19 cellular contexts compared by ENCODE assay signal in the genomic region with DNA sequence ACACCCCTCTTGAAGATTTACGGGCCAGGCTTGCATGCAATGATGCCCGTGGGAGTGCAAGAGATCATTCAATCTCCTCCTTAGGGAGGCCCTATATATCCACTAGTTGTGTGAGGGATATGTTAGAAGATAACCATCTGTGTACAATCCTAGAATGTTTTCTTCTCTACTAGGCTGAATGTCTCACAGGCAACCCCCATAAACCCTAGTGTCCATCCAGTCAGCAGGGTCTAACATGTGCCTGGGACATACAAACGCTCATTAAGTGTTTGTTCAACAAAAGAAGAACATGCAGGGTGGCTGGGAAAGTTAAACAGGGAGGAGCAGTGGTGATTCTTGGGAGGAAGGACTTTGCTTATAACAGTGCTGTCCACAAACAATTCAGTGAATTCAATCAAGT.
"Had no signal": no experiment of that assay in that cellular context is flagged by ENCODE, and none has a peak within 500 bp of the region (broad histone marks: within the 10 kb centered on the region; RNA-seq: fewer than 3 reads in every experiment).

No MANE protein-coding gene starts in this region.

- H3K4me2 ChIP-seq: hepatocyte had no signal

- ATAC-seq: activated CD8-positive, alpha-beta T cell treated with anti-CD3 and anti-CD28 coated beads, Interleukin-2, amount 10 ng/mL, durations not matched to agents 7 days and 5 days; activated T-cell treated with anti-CD3 and anti-CD28 coated beads, Interleukin-2, amount 50 U/mL, for 72 hours; left lung; naive thymus-derived CD8-positive, alpha-beta T cell; WTC11 had no signal

- H3K27me3 Mint-ChIP-seq: activated naive CD8-positive, alpha-beta T cell treated with anti-CD3 and anti-CD28 coated beads, Interleukin-2, amount 10 ng/mL, durations not matched to agents 7 days and 5 days; naive thymus-derived CD8-positive, alpha-beta T cell; stimulated activated naive CD8-positive, alpha-beta T cell treated with anti-CD3 and anti-CD28 coated beads, Interleukin-15, Interleukin-2, amounts not matched to agents 100 ng/mL and 50 ng/mL, for 24 hours; type B pancreatic cell had no signal

- H3K27me3 ChIP-seq: breast epithelium, hepatocyte, left lung, right atrium auricular region had no signal

- H3K79me2 ChIP-seq: hepatocyte had no signal

- H3K4me1 ChIP-seq: breast epithelium, left lung had no signal

- H3K27ac ChIP-seq: breast epithelium, hepatocyte, left lung, right atrium auricular region had no signal

- H3K9me3 ChIP-seq: breast epithelium, left lung, right atrium auricular region had no signal

- H3K4me3 ChIP-seq: breast epithelium, hepatocyte, left lung, right atrium auricular region had no signal

- H2AFZ ChIP-seq: hepatocyte had no signal

- H3K9me3 Mint-ChIP-seq: activated naive CD8-positive, alpha-beta T cell treated with anti-CD3 and anti-CD28 coated beads, Interleukin-2, amount 10 ng/mL, durations not matched to agents 7 days and 5 days; activated T-cell treated with anti-CD3 and anti-CD28 coated beads, Interleukin-2, amount 50 U/mL, for 72 hours; naive thymus-derived CD8-positive, alpha-beta T cell; stimulated activated naive CD8-positive, alpha-beta T cell treated with anti-CD3 and anti-CD28 coated beads, Interleukin-15, Interleukin-2, amounts not matched to agents 100 ng/mL and 50 ng/mL, for 24 hours; T-helper 1 cell treated with Interleukin-12 subunit alpha and Interleukin-12 subunit beta and Interleukin-4 antibody, amounts not matched to agents 30 μg/mL and 1 μg/mL, for 36 hours; type B pancreatic cell had no signal

- H3K27ac Mint-ChIP-seq: activated CD8-positive, alpha-beta T cell treated with anti-CD3 and anti-CD28 coated beads, Interleukin-2, amount 10 ng/mL, durations not matched to agents 7 days and 5 days; activated naive CD8-positive, alpha-beta T cell treated with anti-CD3 and anti-CD28 coated beads, Interleukin-2, amount 10 ng/mL, durations not matched to agents 7 days and 5 days; activated T-cell treated with anti-CD3 and anti-CD28 coated beads, Interleukin-2, amount 50 U/mL, for 72 hours; naive thymus-derived CD8-positive, alpha-beta T cell; stimulated activated naive CD8-positive, alpha-beta T cell treated with anti-CD3 and anti-CD28 coated beads, Interleukin-15, Interleukin-2, amounts not matched to agents 100 ng/mL and 50 ng/mL, for 24 hours; T-helper 1 cell treated with Interleukin-12 subunit alpha and Interleukin-12 subunit beta and Interleukin-4 antibody, amounts not matched to agents 30 μg/mL and 1 μg/mL, for 36 hours; type B pancreatic cell; WTC11 had no signal

- DNase-seq: activated CD4-positive, alpha-beta T cell treated with anti-CD3 and anti-CD28 coated beads for 4 hours; activated CD8-positive, alpha-beta memory T cell treated with anti-CD3 and anti-CD28 coated beads, Interleukin-2, amount 50 U/mL, for 4 hours; activated CD8-positive, alpha-beta T cell treated with anti-CD3 and anti-CD28 coated beads, Interleukin-2, amount 10 ng/mL, durations not matched to agents 7 days and 5 days; activated gamma-delta T cell treated with Interleukin-2 at 50 U/mL for 16 hours; activated naive CD8-positive, alpha-beta T cell treated with anti-CD3 and anti-CD28 coated beads, Interleukin-2, amount 10 ng/mL, durations not matched to agents 7 days and 5 days; activated T-cell treated with anti-CD3 and anti-CD28 coated beads, Interleukin-2, amount 50 U/mL, for 72 hours; aorta; islet precursor cell; left lung; mammary epithelial cell; naive thymus-derived CD8-positive, alpha-beta T cell; posterior cingulate gyrus had no signal

- H3K4me1 Mint-ChIP-seq: WTC11 had no signal

- H3K4me3 Mint-ChIP-seq: activated CD8-positive, alpha-beta T cell treated with anti-CD3 and anti-CD28 coated beads, Interleukin-2, amount 10 ng/mL, durations not matched to agents 7 days and 5 days; activated naive CD8-positive, alpha-beta T cell treated with anti-CD3 and anti-CD28 coated beads, Interleukin-2, amount 10 ng/mL, durations not matched to agents 7 days and 5 days; activated T-cell treated with anti-CD3 and anti-CD28 coated beads, Interleukin-2, amount 50 U/mL, for 72 hours; naive thymus-derived CD8-positive, alpha-beta T cell; stimulated activated naive CD8-positive, alpha-beta T cell treated with anti-CD3 and anti-CD28 coated beads, Interleukin-15, Interleukin-2, amounts not matched to agents 100 ng/mL and 50 ng/mL, for 24 hours; T-helper 1 cell treated with Interleukin-12 subunit alpha and Interleukin-12 subunit beta and Interleukin-4 antibody, amounts not matched to agents 30 μg/mL and 1 μg/mL, for 36 hours; type B pancreatic cell; WTC11 had no signal
